ENCODE assay signal across 1 cellular context in genomic region chr6:116283191-116283590, GRCh38.
TF ChIP-seq lines count a peak whose summit lies in the region.

No MANE protein-coding gene starts in this region.

TF ChIP-seq in GM23338, 12 proteins besides CTCF, POLR2A, EP300 and RAD21 (continued from another document):
- TF ChIP-seq, protein P1, sequence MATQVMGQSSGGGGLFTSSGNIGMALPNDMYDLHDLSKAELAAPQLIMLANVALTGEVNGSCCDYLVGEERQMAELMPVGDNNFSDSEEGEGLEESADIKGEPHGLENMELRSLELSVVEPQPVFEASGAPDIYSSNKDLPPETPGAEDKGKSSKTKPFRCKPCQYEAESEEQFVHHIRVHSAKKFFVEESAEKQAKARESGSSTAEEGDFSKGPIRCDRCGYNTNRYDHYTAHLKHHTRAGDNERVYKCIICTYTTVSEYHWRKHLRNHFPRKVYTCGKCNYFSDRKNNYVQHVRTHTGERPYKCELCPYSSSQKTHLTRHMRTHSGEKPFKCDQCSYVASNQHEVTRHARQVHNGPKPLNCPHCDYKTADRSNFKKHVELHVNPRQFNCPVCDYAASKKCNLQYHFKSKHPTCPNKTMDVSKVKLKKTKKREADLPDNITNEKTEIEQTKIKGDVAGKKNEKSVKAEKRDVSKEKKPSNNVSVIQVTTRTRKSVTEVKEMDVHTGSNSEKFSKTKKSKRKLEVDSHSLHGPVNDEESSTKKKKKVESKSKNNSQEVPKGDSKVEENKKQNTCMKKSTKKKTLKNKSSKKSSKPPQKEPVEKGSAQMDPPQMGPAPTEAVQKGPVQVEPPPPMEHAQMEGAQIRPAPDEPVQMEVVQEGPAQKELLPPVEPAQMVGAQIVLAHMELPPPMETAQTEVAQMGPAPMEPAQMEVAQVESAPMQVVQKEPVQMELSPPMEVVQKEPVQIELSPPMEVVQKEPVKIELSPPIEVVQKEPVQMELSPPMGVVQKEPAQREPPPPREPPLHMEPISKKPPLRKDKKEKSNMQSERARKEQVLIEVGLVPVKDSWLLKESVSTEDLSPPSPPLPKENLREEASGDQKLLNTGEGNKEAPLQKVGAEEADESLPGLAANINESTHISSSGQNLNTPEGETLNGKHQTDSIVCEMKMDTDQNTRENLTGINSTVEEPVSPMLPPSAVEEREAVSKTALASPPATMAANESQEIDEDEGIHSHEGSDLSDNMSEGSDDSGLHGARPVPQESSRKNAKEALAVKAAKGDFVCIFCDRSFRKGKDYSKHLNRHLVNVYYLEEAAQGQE (IDR thresholded peaks at IDR 0.05; ENCODE audit: unreplicated experiment) = no peak
- TF ChIP-seq ZNF462 (CRISPR knock-in tag; IDR thresholded peaks at IDR 0.05) = no peak
